Comparison of ENCODE assay signal across 8 cellular contexts in genomic region chr17:78412403-78412802, GRCh38. TPM values are rescaled to one million over a fixed set of nuclear protein-coding genes. Genes with fewer than 3 reads are reported as not detected.
DNase-seq lines count a peak whose midpoint lies in the region; ATAC-seq and TF ChIP-seq lines count a peak whose summit lies in the region.

No MANE protein-coding gene starts in this region.

- H3K27me3 ChIP-seq in AG04450 (ENCODE audit: control insufficient read depth, insufficient read depth, low read length), result no peaks in the 10 kb centered on the region

- TF ChIP-seq CTCF in AG04450 (IDR thresholded peaks at IDR 0.05; ENCODE audit: low read depth, low read length) (peak; percentile 45), GM12874 (IDR thresholded peaks at IDR 0.05; ENCODE audit: insufficient read depth, low read depth, low read length) (peak; percentile 40), VCaP (conservative IDR thresholded peaks at IDR 0.05) (peak; percentile 73), fibroblast of mammary gland (conservative IDR thresholded peaks at IDR 0.05; ENCODE audit: control insufficient read depth, insufficient read depth, low read depth, low read length) (peak; percentile 49)

- H3K27ac ChIP-seq in AG04450 (ENCODE audit: low read depth, low read length), result no peak overlapping the region
- peak overlapping the region; percentile 63 for H3K27ac ChIP-seq in VCaP

- H3K9me3 ChIP-seq in AG04450 (ENCODE audit: control insufficient read depth, insufficient read depth, low read length), result no peaks in the 10 kb centered on the region; the same call in 1 of the 2 replicates

- CTCF ChIA-PET in AG04450 (lab: Charles Lee), result interaction anchor here (0.6 to 1.9 kb wide), 8 partner anchors 9 to 322 kb away, joined by 3 to 8 read pairs (median 4); no protein-coding TSS in a partner anchor

- ATAC-seq in HG03097 (IDR thresholded peaks at IDR 0.05; ENCODE audit: low FRiP score, unreplicated experiment), result no peak
- no peak for ATAC-seq in HG03196 (IDR thresholded peaks at IDR 0.05; ENCODE audit: unreplicated experiment)
- ATAC-seq in HG03045 (IDR thresholded peaks at IDR 0.05; ENCODE audit: unreplicated experiment), result no peak

- POLR2A ChIA-PET in AG04450 (lab: Yijun Ruan, JAX), result interaction anchor here (0.7 kb wide), 1 partner anchor 11 kb away, joined by 13 read pairs; no protein-coding TSS in a partner anchor

- DNase-seq in AG04450 (ENCODE audit: low read depth, low spot score), result no peak
- peak; percentile 49 for DNase-seq in fibroblast of mammary gland (ENCODE audit: low read depth)
- peak; percentile 30 to 34 for DNase-seq in stimulated activated CD4-positive, alpha-beta T cell treated with anti-CD3 and anti-CD28 coated beads, Interleukin-4, amount 100 ng/mL, for 48 hours (ENCODE audit: low read depth in 2 of 2)

- H3K4me3 ChIP-seq in AG04450 (ENCODE audit: low read depth, low read length) (no peak overlapping the region), fibroblast of mammary gland (ENCODE audit: control insufficient read depth, low read depth, low read length) (no peak overlapping the region)

RNA-seq across cellular contexts. Expression of gene PGS1, which starts 34.0 kb away (rescaled TPM):
- polyA plus RNA-seq in AG04450 (2011; rRNA removed), result 31.0 and 31.7 TPM in 2 replicates
- 32.8 and 40.5 TPM in 2 replicates for polyA minus RNA-seq in AG04450 (2011; rRNA and poly(A)+ RNA removed)

RNA-seq across cellular contexts. Expression of gene SOCS3, which starts 52.5 kb away (rescaled TPM):
- polyA plus RNA-seq in AG04450 (2011; rRNA removed), result 15.3 and 21.0 TPM in 2 replicates
- 40.1 and 42.9 TPM in 2 replicates for polyA minus RNA-seq in AG04450 (2011; rRNA and poly(A)+ RNA removed)
